8 cellular contexts compared by ENCODE assay signal in the genomic region with DNA sequence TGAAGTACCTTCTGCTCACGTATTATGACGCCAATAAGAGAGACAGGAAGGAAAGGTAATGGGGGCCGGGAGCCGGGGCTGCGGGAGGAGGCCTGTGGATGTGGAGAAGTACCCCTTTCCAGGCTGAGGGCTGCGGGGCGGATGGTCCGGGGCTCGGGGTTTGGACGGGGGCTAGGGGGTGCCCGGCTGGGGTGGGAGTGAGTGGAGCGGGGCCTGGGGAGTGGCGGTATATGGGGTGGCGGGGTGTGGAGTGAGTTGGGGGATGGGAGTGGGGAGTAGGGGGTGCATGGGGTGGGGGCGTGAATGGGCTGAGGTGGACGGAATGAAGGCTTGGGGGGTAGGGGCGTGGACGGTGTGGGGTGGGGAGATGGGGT. TPM values are rescaled to one million over a fixed set of nuclear protein-coding genes. Genes with fewer than 3 reads are reported as not detected.
DNase-seq lines count a peak whose midpoint lies in the region; ATAC-seq and TF ChIP-seq lines count a peak whose summit lies in the region.
"Not testable (repeated sequence)": the region's sequence is repeated elsewhere in the genome, so short reads cannot be mapped to it uniquely, and the experiment has no call there.

No MANE protein-coding gene starts in this region.

- POLR2A ChIA-PET in AG04449 (lab: Yijun Ruan, JAX), result not testable (repeated sequence)
- POLR2A ChIA-PET in PC-3 (lab: Charles Lee; ENCODE audit: unreplicated experiment), result interaction anchor here (0.6 kb wide), 1 partner anchor 25 kb away, joined by 5 read pairs; no protein-coding TSS in a partner anchor
- POLR2A ChIA-PET in naive thymus-derived CD8-positive, alpha-beta T cell (lab: Charles Lee), result interaction anchor here (1.5 to 2.4 kb wide), 3 partner anchors 151 to 577 kb away, joined by 5 to 29 read pairs (median 26); a partner anchor contains a TSS

- not testable (repeated sequence) for H3K36me3 Mint-ChIP-seq in activated naive CD4-positive, alpha-beta T cell treated with anti-CD3 and anti-CD28 coated beads for 36 hours (ENCODE audit: low read depth); naive thymus-derived CD8-positive, alpha-beta T cell

- not testable (repeated sequence) for ATAC-seq in PC-3; naive thymus-derived CD8-positive, alpha-beta T cell

- TF ChIP-seq CTCF in AG04449 (IDR thresholded peaks at IDR 0.05; ENCODE audit: insufficient read depth, low read length, missing control alignments); PC-3 (conservative IDR thresholded peaks at IDR 0.05; ENCODE audit: low read depth, low read length): not testable (repeated sequence)

- H3K9me2 ChIP-seq in GM23248 (ENCODE audit: insufficient read depth); PC-3 (replicated peaks; ENCODE audit: low read length): not testable (repeated sequence)

- H3K4me2 ChIP-seq in GM23248 (ENCODE audit: unreplicated experiment) (peak overlapping the region; percentile 91), PC-3 (ENCODE audit: low read length) (peak overlapping the region; percentile 79)

- H3K27ac ChIP-seq in GM23248, result peak overlapping the region; percentile 93
- H3K27ac ChIP-seq in PC-3 (ENCODE audit: low read length); iPS DF 6.9 (ENCODE audit: low read length): not testable (repeated sequence)
- peak overlapping the region; percentile 74 for H3K27ac ChIP-seq in effector memory CD4-positive, alpha-beta T cell (ENCODE audit: insufficient read depth, low read length, poor library complexity, severe bottlenecking)

- not testable (repeated sequence) for H3F3A ChIP-seq in GM23248 (ENCODE audit: insufficient read depth); PC-3 (ENCODE audit: low read length, unreplicated experiment)

- H3K27me3 ChIP-seq in GM23248 (replicated peaks; ENCODE audit: insufficient read depth); PC-3 (ENCODE audit: low read length); effector memory CD4-positive, alpha-beta T cell (replicated peaks; ENCODE audit: control insufficient read depth, insufficient read depth, low read length, poor library complexity, severe bottlenecking); iPS DF 6.9 (ENCODE audit: control insufficient read depth, insufficient read depth, low read length): not testable (repeated sequence)

- 1 to 6% methylated on average over 6 to 18 of the region's 18 CpGs for WGBS in GM23248 (ENCODE audit: low coverage in 1 of 2, low lambda C conversion rate in 2 of 2, missing lambda C conversion rate in 2 of 2), 2 experiments
- WGBS in iPS DF 6.9 (ENCODE audit: insufficient coverage, insufficient read length), result no CpG with 5 or more reads among the region's 18 CpGs

- not testable (repeated sequence) for H3K27me3 Mint-ChIP-seq in activated naive CD4-positive, alpha-beta T cell treated with anti-CD3 and anti-CD28 coated beads for 36 hours (ENCODE audit: low read depth)
- peaks cover 0 to 20% (median 5%) of the 10 kb centered on the region in 5 donors for H3K27me3 Mint-ChIP-seq in naive thymus-derived CD8-positive, alpha-beta T cell

- CTCF ChIA-PET in AG04449 (lab: Yijun Ruan, JAX), result interaction anchor here (1.1 to 2.8 kb wide), 7 partner anchors 32 to 580 kb away, joined by 3 to 49 read pairs (median 3); a partner anchor contains a TSS
- CTCF ChIA-PET in PC-3 (lab: Charles Lee), result not testable (repeated sequence)
- CTCF ChIA-PET in activated naive CD4-positive, alpha-beta T cell treated with anti-CD3 and anti-CD28 coated beads for 36 hours (lab: Charles Lee), result interaction anchor here (1.2 to 2.4 kb wide), 3 partner anchors 98 to 304 kb away, joined by 3 to 25 read pairs (median 6); a partner anchor contains a TSS

- peak overlapping the region; percentile 68 for H3K4me3 ChIP-seq in AG04449 (ENCODE audit: low read depth, low read length)
- H3K4me3 ChIP-seq in GM23248, result peak overlapping the region; percentile 83
- H3K4me3 ChIP-seq in PC-3 (ENCODE audit: low read length), result peak overlapping the region; percentile 84
- peak overlapping the region; percentile 68 for H3K4me3 ChIP-seq in effector memory CD4-positive, alpha-beta T cell (ENCODE audit: insufficient read depth, low read depth, low read length, poor library complexity, severe bottlenecking)
- H3K4me3 ChIP-seq in iPS DF 6.9 (ENCODE audit: low read length), result peak overlapping the region; percentile 56; the same call in 1 of the 2 replicates

- H3K9ac ChIP-seq in GM23248, result peak overlapping the region; percentile 94
- H3K9ac ChIP-seq in PC-3 (ENCODE audit: low read length), result peak overlapping the region; percentile 59

- H2AFZ ChIP-seq in GM23248 (peak overlapping the region; percentile 99), PC-3 (ENCODE audit: low read length) (peak overlapping the region; percentile 71)

- not testable (repeated sequence) for DNase-seq in AG04449 (ENCODE audit: low read depth, low spot score); GM23248; PC-3; activated naive CD4-positive, alpha-beta T cell treated with anti-CD3 and anti-CD28 coated beads for 36 hours; effector memory CD4-positive, alpha-beta T cell; iPS DF 6.9 (ENCODE audit: low read depth, low spot score)
- DNase-seq in naive thymus-derived CD8-positive, alpha-beta T cell, result peak in 1 of 10 donors; percentile 10
- DNase-seq in stimulated activated CD4-positive, alpha-beta T cell treated with anti-CD3 and anti-CD28 coated beads, Interleukin-15, amount 100 ng/mL, for 24 hours, result peak; percentile 14

- not testable (repeated sequence) for H3K9me3 ChIP-seq in GM23248 (ENCODE audit: low read depth); PC-3 (ENCODE audit: low read length); effector memory CD4-positive, alpha-beta T cell (ENCODE audit: control insufficient read depth, low read length); iPS DF 6.9 (ENCODE audit: control insufficient read depth, insufficient read depth, low read length)

- not testable (repeated sequence) for BruUV-seq in PC-3 (replicated peaks; lab: Mats Ljungman, UMichigan)

- in situ Hi-C loops in GM23248 (cut with MboI), result loop anchor here (25.0 kb wide), 1 partner anchor 252 kb away; a partner anchor contains a TSS

- H3K79me2 ChIP-seq in GM23248 (ENCODE audit: insufficient read depth), result peaks cover 16% of the 10 kb centered on the region
- not testable (repeated sequence) for H3K79me2 ChIP-seq in PC-3 (ENCODE audit: low read length)

- intact Hi-C loops in PC-3 (cut with micrococcal nuclease), result loop anchor here (5.0 kb wide), 2 partner anchors 152 to 247 kb away; no protein-coding TSS in a partner anchor
- intact Hi-C loops in activated naive CD4-positive, alpha-beta T cell treated with anti-CD3 and anti-CD28 coated beads for 36 hours (cut with micrococcal nuclease), result loop anchor here (2.0 to 5.0 kb wide), 2 partner anchors 297 to 352 kb away; a partner anchor contains a TSS

- not testable (repeated sequence) for H3K4me1 ChIP-seq in GM23248 (ENCODE audit: insufficient read depth); PC-3 (ENCODE audit: insufficient read depth, low read length); effector memory CD4-positive, alpha-beta T cell (ENCODE audit: control insufficient read depth, insufficient read depth, low read length, poor library complexity, severe bottlenecking); iPS DF 6.9 (ENCODE audit: control insufficient read depth, insufficient read depth, low read length)

- H3K4me1 Mint-ChIP-seq in activated naive CD4-positive, alpha-beta T cell treated with anti-CD3 and anti-CD28 coated beads for 36 hours (ENCODE audit: low read depth); naive thymus-derived CD8-positive, alpha-beta T cell: not testable (repeated sequence)

- H3K9me3 Mint-ChIP-seq in activated naive CD4-positive, alpha-beta T cell treated with anti-CD3 and anti-CD28 coated beads for 36 hours; naive thymus-derived CD8-positive, alpha-beta T cell: not testable (repeated sequence)

- peak overlapping the region; percentile 97 for H3K4me3 Mint-ChIP-seq in activated naive CD4-positive, alpha-beta T cell treated with anti-CD3 and anti-CD28 coated beads for 36 hours
- H3K4me3 Mint-ChIP-seq in naive thymus-derived CD8-positive, alpha-beta T cell, result peak overlapping the region; percentile 90 to 99 (median 99)

- not testable (repeated sequence) for H4K20me1 ChIP-seq in GM23248 (ENCODE audit: insufficient read depth); PC-3 (ENCODE audit: low read length)

- not testable (repeated sequence) for H3K36me3 ChIP-seq in GM23248 (ENCODE audit: low read depth); PC-3 (ENCODE audit: low read depth, low read length); effector memory CD4-positive, alpha-beta T cell (ENCODE audit: control insufficient read depth, insufficient read depth, low read length); iPS DF 6.9 (ENCODE audit: control insufficient read depth, insufficient read depth, low read length)

- peak overlapping the region; percentile 98 for H3K27ac Mint-ChIP-seq in activated naive CD4-positive, alpha-beta T cell treated with anti-CD3 and anti-CD28 coated beads for 36 hours
- H3K27ac Mint-ChIP-seq in naive thymus-derived CD8-positive, alpha-beta T cell, result peak overlapping the region; percentile 94 to 100 (median 99)

RNA-seq across cellular contexts. Expression of a gene that starts 0.9 kb away (rescaled TPM):
- 5.9 and 14.8 TPM in 2 replicates for total RNA-seq in GM23248 (2014; rRNA removed; shearing (Covaris generic))
- 5.0 and 9.4 TPM in 2 replicates for polyA plus RNA-seq in GM23248 (2016; fragmentation: Nextera tagmentation; extraction: Ambion mirVana)
- total RNA-seq in PC-3 (2014; rRNA removed), result 12.6 and 14.0 TPM in 2 replicates
- 10 to 100 TPM; 21.0 to 23.0 TPM for total RNA-seq in activated naive CD4-positive, alpha-beta T cell treated with anti-CD3 and anti-CD28 coated beads for 36 hours
- 10 to 100 TPM; 47.2 to 50.3 TPM for total RNA-seq in naive thymus-derived CD8-positive, alpha-beta T cell
- polyA plus RNA-seq in naive thymus-derived CD8-positive, alpha-beta T cell, result 1 to 10 TPM; 5.3 to 7.6 (median 5.8) TPM

RNA-seq across cellular contexts. Expression of a gene that starts 19.2 kb away (rescaled TPM):
- total RNA-seq in GM23248 (2014; rRNA removed; shearing (Covaris generic)), result 0.32 TPM in 1 of 2 replicates, not detected in the other
- 1.4 and 1.8 TPM in 2 replicates for polyA plus RNA-seq in GM23248 (2016; fragmentation: Nextera tagmentation; extraction: Ambion mirVana)
- total RNA-seq in PC-3 (2014; rRNA removed), result 12.7 and 22.2 TPM in 2 replicates
- 10 to 100 TPM; 26.1 to 28.1 TPM for total RNA-seq in activated naive CD4-positive, alpha-beta T cell treated with anti-CD3 and anti-CD28 coated beads for 36 hours
- total RNA-seq in naive thymus-derived CD8-positive, alpha-beta T cell, result 10 to 100 TPM; 13.0 to 17.9 TPM
- 10 to 100 TPM; 16.3 to 18.8 (median 17.0) TPM for polyA plus RNA-seq in naive thymus-derived CD8-positive, alpha-beta T cell

Comparison
In these comparisons a context has a peak if more than half of its experiments do, and no peak if none do; other contexts are left out.
1. RNA of a gene that starts 19.2 kb away (total RNA-seq): 26.1 to 28.1 TPM in activated naive CD4-positive, alpha-beta T cell treated with anti-CD3 and anti-CD28 coated beads for 36 hours, 12.7 to 22.2 TPM in PC-3 and 13.0 to 17.9 TPM in naive thymus-derived CD8-positive, alpha-beta T cell; 0.32 TPM in GM23248; every median in the first group is over 10 times any median in the second.
2. Peak in every context shown above with its lines, with median percentiles within 50 percentile points of each other: H3K4me3 ChIP-seq.